Comparison of ENCODE assay signal across 8 cellular contexts in the genomic region with DNA sequence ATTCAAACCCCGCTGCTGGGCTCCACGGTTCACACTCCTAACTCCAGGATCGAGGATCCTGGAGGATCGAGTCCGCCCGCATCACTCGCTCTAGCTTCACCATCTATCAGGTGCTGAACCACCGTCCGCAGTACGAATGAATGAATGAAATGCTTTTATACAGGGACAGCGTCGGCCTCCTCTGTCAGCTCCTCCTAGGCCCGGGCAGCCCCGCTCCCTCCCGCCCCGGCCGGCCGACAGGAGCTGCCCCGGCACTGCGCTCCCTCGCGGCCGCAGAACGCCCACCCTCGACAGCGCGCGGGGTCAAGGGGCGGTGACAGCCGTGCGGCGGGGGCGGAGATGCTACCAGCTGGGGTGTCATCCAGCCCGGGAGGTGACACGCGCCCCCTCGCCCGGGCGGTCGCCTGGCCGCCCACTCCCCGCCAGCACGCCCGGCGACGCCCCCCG. TPM values are rescaled to one million over a fixed set of nuclear protein-coding genes. Genes with fewer than 3 reads are reported as not detected.
DNase-seq lines count a peak whose midpoint lies in the region; FAIRE-seq and TF ChIP-seq lines count a peak whose summit lies in the region.

No MANE protein-coding gene starts in this region.

- TF ChIP-seq POLR2A in GM12891 (IDR thresholded peaks at IDR 0.05; ENCODE audit: low read depth, low read length): peak; percentile 27; the same call in 1 of the 2 replicates

- no peak for FAIRE-seq in GM12891 (lab: Jason Lieb, UNC)

- peak overlapping the region; percentile 44 to 95 (median 86) for H3K27ac ChIP-seq in dorsolateral prefrontal cortex

- H3K27me3 ChIP-seq in dorsolateral prefrontal cortex: no peaks in the 10 kb centered on the region

- peak; percentile 73 for DNase-seq in GM12891 (ENCODE audit: insufficient read length, low spot score)
- DNase-seq in HFF-Myc (ENCODE audit: extremely low read depth, low read depth): no peak
- DNase-seq in MV-4-11 (lab: John Stamatoyannopoulos, UW): peak; percentile 25
- DNase-seq in activated CD4-positive, alpha-beta T cell treated with anti-CD3 and anti-CD28 coated beads for 4 hours: peak; percentile 82 to 88
- peak; percentile 51 to 84 (median 68) for DNase-seq in dorsolateral prefrontal cortex
- DNase-seq in medulla oblongata (ENCODE audit: extremely low spot score): peak; percentile 48
- peak; percentile 44 for DNase-seq in stimulated activated CD8-positive, alpha-beta memory T cell treated with anti-CD3 and anti-CD28 coated beads, Interleukin-15, amount 100 ng/mL, for 1 hour (ENCODE audit: low read depth)
- no peak for DNase-seq in middle frontal gyrus (ENCODE audit: extremely low spot score, low spot score)

- intact Hi-C loops in dorsolateral prefrontal cortex (cut with DNase I): no loop called here

- H3K4me3 ChIP-seq in HFF-Myc (replicated peaks; ENCODE audit: low read depth, low read length) (peak overlapping the region; percentile 72), dorsolateral prefrontal cortex (peak overlapping the region; percentile 59 to 95 (median 83))

- no peak for TF ChIP-seq CTCF in HFF-Myc (IDR thresholded peaks at IDR 0.05; ENCODE audit: low read depth, low read length, missing control alignments)
- TF ChIP-seq CTCF in dorsolateral prefrontal cortex (IDR thresholded peaks at IDR 0.05 in 54 of 56, conservative IDR thresholded peaks at IDR 0.05 in 2 of 56; ENCODE audit: low read depth in 1 of 56, partially characterized antibody in 56 of 56): peak in 37 of 56 donors; percentile 9 to 52 (median 28)

TF ChIP-seq in GM12891, 5 proteins besides CTCF, POLR2A, EP300 and RAD21:
- TF ChIP-seq TAF1 (IDR thresholded peaks at IDR 0.05; ENCODE audit: low read depth, low read length) (no peak), SPI1 (IDR thresholded peaks at IDR 0.05; ENCODE audit: low read depth, low read length) (no peak), PAX5 (IDR thresholded peaks at IDR 0.05; ENCODE audit: insufficient read depth, low read length, severe bottlenecking) (no peak), POU2F2 (IDR thresholded peaks at IDR 0.05; ENCODE audit: low read depth, low read length) (0 out of 2 replicates have a peak, but pooled peaks have one; percentile 16)

RNA-seq across cellular contexts. Expression of a gene that starts 0.5 kb away (rescaled TPM):
- polyA plus RNA-seq in GM12891 (2012; ENCODE audit: low read depth, missing spikeins): 32.4 TPM
- 10 to 100 TPM; 29.3 to 71.4 (median 45.9) TPM for total RNA-seq in dorsolateral prefrontal cortex

RNA-seq across cellular contexts. Expression of a gene that starts 28.7 kb away (rescaled TPM):
- polyA plus RNA-seq in GM12891 (2012; ENCODE audit: low read depth, missing spikeins): 0.04 TPM
- 10 to 100 TPM in 12 of 120 experiments, 1 to 10 TPM in 108; 2.1 to 17.6 (median 5.9) TPM for total RNA-seq in dorsolateral prefrontal cortex

RNA-seq across cellular contexts. Expression of a gene that starts 42.5 kb away (rescaled TPM):
- 0.19 TPM for polyA plus RNA-seq in GM12891 (2012; ENCODE audit: low read depth, missing spikeins)
- total RNA-seq in dorsolateral prefrontal cortex: 10 to 100 TPM in 2 of 120 experiments, 1 to 10 TPM in 107, under 1 TPM in 11; 0.34 to 16.8 (median 2.1) TPM

RNA-seq across cellular contexts. Expression of a gene that starts 46.5 kb away (rescaled TPM):
- 0.40 TPM for polyA plus RNA-seq in GM12891 (2012; ENCODE audit: low read depth, missing spikeins)
- total RNA-seq in dorsolateral prefrontal cortex: 1 to 10 TPM in 15 of 120 experiments, under 1 TPM in 42, not detected in 63; 0.16 to 2.5 (median 0.66) TPM

Comparison
In these comparisons a context has a peak if more than half of its experiments do, and no peak if none do; other contexts are left out.
1. DNase-seq: peak in GM12891 (single experiment), MV-4-11 (single experiment), activated CD4-positive, alpha-beta T cell treated with anti-CD3 and anti-CD28 coated beads for 4 hours (2 of 2), dorsolateral prefrontal cortex (10 of 10), medulla oblongata (single experiment) and stimulated activated CD8-positive, alpha-beta memory T cell treated with anti-CD3 and anti-CD28 coated beads, Interleukin-15, amount 100 ng/mL, for 1 hour (single experiment); none in HFF-Myc (single experiment) and middle frontal gyrus (single experiment).